In genomic region chr1:209595032-209595431, GRCh38 we compare ENCODE assay signal across 9 cellular contexts. TPM values are rescaled to one million over a fixed set of nuclear protein-coding genes. Genes with fewer than 3 reads are reported as not detected.
"Had no signal": no experiment of that assay in that cellular context is flagged by ENCODE, and none has a peak within 500 bp of the region (broad histone marks: within the 10 kb centered on the region; RNA-seq: fewer than 3 reads in every experiment).

No MANE protein-coding gene starts in this region.

- DNase-seq: GM23248, GOT3, H7, KBM-7 had no signal

- H3K27ac Mint-ChIP-seq: IgD-negative memory B cell had no signal

- H3K36me3 ChIP-seq: HAP-1 had no signal

- H3K36me3 Mint-ChIP-seq: IgD-negative memory B cell had no signal

- H3K9me3 Mint-ChIP-seq: IgD-negative memory B cell had no signal

- H3K4me1 ChIP-seq: HAP-1 had no signal

- H3K9me3 ChIP-seq: HAP-1 had no signal

- H3K4me1 Mint-ChIP-seq: IgD-negative memory B cell had no signal

- H3K4me3 ChIP-seq: GM23248, HAP-1 had no signal

- H3K27ac ChIP-seq: GM23248, KMS-11 had no signal

RNA-seq across cellular contexts. Expression of gene CAMK1G, which starts 11.5 kb away (rescaled TPM):
- total RNA-seq: H4, HT-29 had no signal
